24 cellular contexts compared by ENCODE assay signal in the genomic region with DNA sequence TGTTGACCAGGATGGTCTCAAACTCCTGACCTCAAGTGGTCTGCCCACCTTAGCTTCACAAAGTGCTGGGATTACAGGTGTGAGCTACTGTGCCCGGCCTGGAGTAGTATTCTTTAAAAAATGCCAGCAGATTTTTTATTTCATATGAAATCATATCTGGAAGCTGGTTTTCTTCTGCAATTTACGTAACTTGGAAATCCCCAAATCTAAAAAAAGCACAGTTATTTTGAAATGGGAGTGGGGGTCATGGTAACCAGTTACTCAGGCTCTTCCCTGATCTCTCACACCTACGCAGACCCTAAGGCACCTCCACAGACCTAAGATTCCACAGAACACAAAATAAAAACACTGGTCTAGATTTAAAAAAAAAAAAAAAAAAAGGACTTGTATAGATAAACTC.
DNase-seq lines count a peak whose midpoint lies in the region; ATAC-seq and TF ChIP-seq lines count a peak whose summit lies in the region.
"Had no signal": no experiment of that assay in that cellular context is flagged by ENCODE, and none has a peak within 500 bp of the region (broad histone marks: within the 10 kb centered on the region; RNA-seq: fewer than 3 reads in every experiment).

No MANE protein-coding gene starts in this region.

- BruUV-seq in Caco-2 (replicated peaks; lab: Mats Ljungman, UMichigan): no TSS peak

- no peaks in the 10 kb centered on the region for H3K27me3 Mint-ChIP-seq in Caco-2 (ENCODE audit: insufficient read depth, unreplicated experiment)
- peaks cover 42% of the 10 kb centered on the region for H3K27me3 Mint-ChIP-seq in GM23338 (ENCODE audit: insufficient read depth, low read depth, poor library complexity)
- H3K27me3 Mint-ChIP-seq in osteocyte (ENCODE audit: unreplicated experiment): peaks cover 6% of the 10 kb centered on the region
- no peaks in the 10 kb centered on the region for H3K27me3 Mint-ChIP-seq in CD4-positive, alpha-beta memory T cell
- H3K27me3 Mint-ChIP-seq: CD8-positive, alpha-beta memory T cell had no signal

- TF ChIP-seq CTCF in Caco-2 (IDR thresholded peaks at IDR 0.05; ENCODE audit: insufficient read depth in 1 of 2, low read depth in 1 of 2, low read length in 1 of 2, severe bottlenecking in 1 of 2, unreplicated experiment in 1 of 2): no peak
- TF ChIP-seq CTCF in GM12864 (IDR thresholded peaks at IDR 0.05; ENCODE audit: low read depth, low read length, missing control alignments): no peak
- TF ChIP-seq CTCF in GM23338 (conservative IDR thresholded peaks at IDR 0.05; ENCODE audit: low read depth in 2 of 2): no peak
- no peak for TF ChIP-seq CTCF in epithelial cell of esophagus (IDR thresholded peaks at IDR 0.05; ENCODE audit: insufficient read depth, low read depth, low read length, missing control alignments)
- TF ChIP-seq CTCF in osteocyte (IDR thresholded peaks at IDR 0.05): no peak
- TF ChIP-seq CTCF in WERI-Rb-1 (IDR thresholded peaks at IDR 0.05; ENCODE audit: low read depth, low read length): no peak

- H3K36me3 ChIP-seq in Caco-2 (ENCODE audit: control insufficient read depth, insufficient read depth, low read length) (no peaks in the 10 kb centered on the region), GM23338 (ENCODE audit: insufficient read depth) (no peaks in the 10 kb centered on the region), WERI-Rb-1 (no peaks in the 10 kb centered on the region)
- H3K36me3 ChIP-seq in CD4-positive, alpha-beta memory T cell (ENCODE audit: insufficient read depth, low read length): no peaks in the 10 kb centered on the region

- intact Hi-C loops in Caco-2 (cut with micrococcal nuclease; ENCODE audit: unreplicated experiment): no loop called here
- intact Hi-C loops in CD4-positive, alpha-beta memory T cell (cut with micrococcal nuclease): no loop called here

- H3K27me3 ChIP-seq in Caco-2 (replicated peaks; ENCODE audit: control insufficient read depth, insufficient read depth, low read length) (no peaks in the 10 kb centered on the region), GM23338 (ENCODE audit: insufficient read depth) (peaks cover 82% of the 10 kb centered on the region), WERI-Rb-1 (ENCODE audit: insufficient read depth, low read depth, severe bottlenecking) (no peaks in the 10 kb centered on the region)
- no peaks in the 10 kb centered on the region for H3K27me3 ChIP-seq in CD4-positive, alpha-beta memory T cell (ENCODE audit: insufficient read depth, low read length)

- H3K4me3 Mint-ChIP-seq in Caco-2 (ENCODE audit: unreplicated experiment) (no peak overlapping the region), GM23338 (no peak overlapping the region), osteocyte (ENCODE audit: unreplicated experiment) (no peak overlapping the region)
- H3K4me3 Mint-ChIP-seq in CD4-positive, alpha-beta memory T cell: no peak overlapping the region
- H3K4me3 Mint-ChIP-seq: CD8-positive, alpha-beta memory T cell had no signal

- DNase-seq in Caco-2: no peak
- peak; percentile 5 for DNase-seq in GM12864 (ENCODE audit: low read depth)
- no peak for DNase-seq in GM23338 (ENCODE audit: low spot score)
- peak; percentile 14 for DNase-seq in epithelial cell of esophagus (ENCODE audit: low read depth)
- DNase-seq in osteocyte (ENCODE audit: extremely low spot score, unreplicated experiment): no peak
- DNase-seq in activated CD8-positive, alpha-beta memory T cell treated with anti-CD3 and anti-CD28 coated beads for 24 hours: no peak
- DNase-seq in WERI-Rb-1: no peak
- DNase-seq in CD4-positive, alpha-beta memory T cell: no peak
- DNase-seq: CD8-positive, alpha-beta memory T cell; DMS153; DND-41; NCI-H1092 treated with DMSO at 0.1 percent for 48 hours; NCI-H1436; NCI-H187; NCI-H2081 treated with DMSO at 0.1 percent for 48 hours; NCI-H2171; NCI-H226; NCI-H510A; NCI-H69; SHP77 treated with DMSO at 0.1 percent for 48 hours; T-helper 1 cell had no signal

- POLR2A ChIA-PET in Caco-2 (lab: Charles Lee): no interaction called here
- POLR2A ChIA-PET in CD4-positive, alpha-beta memory T cell (lab: Charles Lee; ENCODE audit: partially characterized antibody): no interaction called here

- no peak for ATAC-seq in GM23338
- ATAC-seq: Panc1 had no signal

- H3K9me3 ChIP-seq in Caco-2: no peaks in the 10 kb centered on the region
- no peaks in the 10 kb centered on the region for H3K9me3 ChIP-seq in WERI-Rb-1 (ENCODE audit: severe bottlenecking)
- H3K9me3 ChIP-seq in CD4-positive, alpha-beta memory T cell (ENCODE audit: control insufficient read depth in 1 of 2, low read length in 2 of 2): no peaks in the 10 kb centered on the region

- H3K36me3 Mint-ChIP-seq in Caco-2 (ENCODE audit: insufficient read depth, unreplicated experiment) (no peaks in the 10 kb centered on the region), GM23338 (ENCODE audit: low read depth) (no peaks in the 10 kb centered on the region), osteocyte (ENCODE audit: unreplicated experiment) (no peaks in the 10 kb centered on the region)
- H3K36me3 Mint-ChIP-seq in CD4-positive, alpha-beta memory T cell: no peaks in the 10 kb centered on the region
- H3K36me3 Mint-ChIP-seq: CD8-positive, alpha-beta memory T cell had no signal

- H3K27ac Mint-ChIP-seq in Caco-2 (ENCODE audit: unreplicated experiment) (peak overlapping the region; percentile 48), GM23338 (no peak overlapping the region), osteocyte (ENCODE audit: unreplicated experiment) (no peak overlapping the region)
- no peak overlapping the region for H3K27ac Mint-ChIP-seq in CD4-positive, alpha-beta memory T cell
- H3K27ac Mint-ChIP-seq: CD8-positive, alpha-beta memory T cell had no signal

- H3F3A ChIP-seq in GM23338 (replicated peaks; ENCODE audit: low read depth): no peaks in the 10 kb centered on the region

- H3K4me3 ChIP-seq in Caco-2 (ENCODE audit: low read depth, low read length): no peak overlapping the region
- H3K4me3 ChIP-seq in GM12864 (ENCODE audit: low read depth, low read length): no peak overlapping the region
- H3K4me3 ChIP-seq in GM23338: no peak overlapping the region
- H3K4me3 ChIP-seq in epithelial cell of esophagus (ENCODE audit: low read length): no peak overlapping the region
- H3K4me3 ChIP-seq in WERI-Rb-1 (ENCODE audit: low read depth, low read length): no peak overlapping the region
- H3K4me3 ChIP-seq in CD4-positive, alpha-beta memory T cell (ENCODE audit: low read length in 2 of 2): no peak overlapping the region

- H4K20me1 ChIP-seq in GM23338 (replicated peaks; ENCODE audit: insufficient read depth): no peaks in the 10 kb centered on the region; the same call in 1 of the 2 replicates

- H3K4me1 Mint-ChIP-seq in Caco-2 (ENCODE audit: low read depth, unreplicated experiment): peaks cover 28% of the 10 kb centered on the region
- peaks cover 56% of the 10 kb centered on the region for H3K4me1 Mint-ChIP-seq in GM23338
- no peaks in the 10 kb centered on the region for H3K4me1 Mint-ChIP-seq in osteocyte (ENCODE audit: unreplicated experiment)
- H3K4me1 Mint-ChIP-seq in CD4-positive, alpha-beta memory T cell: no peaks in the 10 kb centered on the region
- H3K4me1 Mint-ChIP-seq: CD8-positive, alpha-beta memory T cell had no signal

- H3K4me1 ChIP-seq in Caco-2: peaks cover 16% of the 10 kb centered on the region
- peaks cover 39% of the 10 kb centered on the region for H3K4me1 ChIP-seq in GM23338 (ENCODE audit: insufficient read depth)
- H3K4me1 ChIP-seq in CD4-positive, alpha-beta memory T cell (ENCODE audit: insufficient read depth, low read length): no peaks in the 10 kb centered on the region

- H2AFZ ChIP-seq in GM23338: no peak overlapping the region

- CTCF ChIA-PET in Caco-2 (lab: Charles Lee): no interaction called here
- CTCF ChIA-PET in CD4-positive, alpha-beta memory T cell (lab: Charles Lee; ENCODE audit: partially characterized antibody): no interaction called here

- H3K9me2 ChIP-seq in GM23338 (ENCODE audit: insufficient read depth): no peaks in the 10 kb centered on the region

- no peaks in the 10 kb centered on the region for H3K9me3 Mint-ChIP-seq in Caco-2 (ENCODE audit: unreplicated experiment)
- H3K9me3 Mint-ChIP-seq in GM23338: no peaks in the 10 kb centered on the region; the same call in 2 of the 3 replicates
- no peaks in the 10 kb centered on the region for H3K9me3 Mint-ChIP-seq in osteocyte (ENCODE audit: unreplicated experiment)
- peaks cover 0 to 2% (median 0%) of the 10 kb centered on the region in 8 donors for H3K9me3 Mint-ChIP-seq in CD4-positive, alpha-beta memory T cell

- H3K79me2 ChIP-seq in GM23338 (replicated peaks; ENCODE audit: insufficient read depth): no peaks in the 10 kb centered on the region

- peak overlapping the region; percentile 15; the same call in 1 of the 2 replicates for H3K4me2 ChIP-seq in GM23338

- H3K27ac ChIP-seq in GM23338 (ENCODE audit: low read depth) (no peak overlapping the region), WERI-Rb-1 (no peak overlapping the region)
- no peak overlapping the region for H3K27ac ChIP-seq in CD4-positive, alpha-beta memory T cell (ENCODE audit: low read depth, low read length)
- H3K27ac ChIP-seq: C4-2B, RWPE1 had no signal

TF ChIP-seq in GM23338, 12 proteins besides CTCF, POLR2A, EP300 and RAD21:
- TF ChIP-seq ETS1 (IDR thresholded peaks at IDR 0.05) (no peak), CREB1 (CRISPR knock-in tag; IDR thresholded peaks at IDR 0.05; ENCODE audit: low read depth) (no peak), STAT1 (IDR thresholded peaks at IDR 0.05; ENCODE audit: unreplicated experiment) (no peak), POLR2AphosphoS5 (IDR thresholded peaks at IDR 0.05; ENCODE audit: low read depth) (no peak), ZNF331 (CRISPR knock-in tag; IDR thresholded peaks at IDR 0.05; ENCODE audit: low read depth) (no peak), NANOG (IDR thresholded peaks at IDR 0.05; ENCODE audit: borderline replicate concordance) (no peak), JUNB (IDR thresholded peaks at IDR 0.05; ENCODE audit: unreplicated experiment) (no peak)

Comparison
In these comparisons a context has a peak if more than half of its experiments do, and no peak if none do; other contexts are left out.
1. DNase-seq: peak in GM12864 (single experiment) and epithelial cell of esophagus (single experiment); none in Caco-2 (0 of 2), GM23338 (single experiment), osteocyte (single experiment), activated CD8-positive, alpha-beta memory T cell treated with anti-CD3 and anti-CD28 coated beads for 24 hours (single experiment), WERI-Rb-1 (single experiment) and CD4-positive, alpha-beta memory T cell (0 of 5).